ENCODE assay signal across 8 cellular contexts in the genomic region with DNA sequence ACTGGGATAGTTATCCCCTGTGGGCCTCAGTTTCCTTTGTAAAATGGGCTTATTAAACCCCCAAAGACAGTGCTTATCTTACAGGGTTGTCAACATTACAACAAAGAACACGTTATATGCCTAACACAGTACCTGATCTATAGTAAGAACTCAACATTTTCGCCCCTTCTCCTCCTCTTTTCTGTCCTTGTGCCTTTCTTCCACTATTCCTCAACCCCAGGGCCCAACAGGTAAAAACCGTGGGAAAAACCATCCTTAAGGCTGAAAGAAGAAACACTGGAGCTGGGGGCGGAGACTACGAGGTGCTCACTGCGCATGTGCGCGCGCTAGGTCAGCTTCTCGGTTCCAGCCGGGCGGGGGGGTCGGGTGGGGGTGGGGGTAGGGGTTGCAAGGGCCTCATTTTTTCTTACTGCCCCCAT. TPM values are rescaled to one million over a fixed set of nuclear protein-coding genes. Genes with fewer than 3 reads are reported as not detected.
DNase-seq lines count a peak whose midpoint lies in the region; ATAC-seq and TF ChIP-seq lines count a peak whose summit lies in the region.

No MANE protein-coding gene starts in this region.

- no peaks in the 10 kb centered on the region for H3K9me3 Mint-ChIP-seq in activated T-helper 1 cell treated with anti-CD3 and anti-CD28 coated beads, Interleukin-12 subunit alpha, Interleukin-12 subunit beta, Interleukin-2, Interleukin-4 antibody, amounts not matched to agents 30 ng/mL and 10 ng/mL and 1 ng/mL, durations not matched to agents 14 hours and 24 hours and 36 hours

- H2AFZ ChIP-seq in osteoblast (ENCODE audit: low read length): peak overlapping the region; percentile 78

- TF ChIP-seq CTCF in HFF-Myc (IDR thresholded peaks at IDR 0.05; ENCODE audit: low read depth, low read length, missing control alignments) (no peak), osteoblast (IDR thresholded peaks at IDR 0.05; ENCODE audit: extremely low read depth, low read depth, low read length) (no peak)

- peak overlapping the region; percentile 82 for H3K4me2 ChIP-seq in osteoblast (ENCODE audit: insufficient read depth, low read length)

- peaks cover 7% of the 10 kb centered on the region for H3K4me1 ChIP-seq in osteoblast (ENCODE audit: insufficient read depth, low read length)

- peak overlapping the region; percentile 93 for H3K27ac ChIP-seq in osteoblast (ENCODE audit: low read depth, low read length)

- peaks cover 17% of the 10 kb centered on the region for H3K4me1 Mint-ChIP-seq in activated T-helper 1 cell treated with anti-CD3 and anti-CD28 coated beads, Interleukin-12 subunit alpha, Interleukin-12 subunit beta, Interleukin-2, Interleukin-4 antibody, amounts not matched to agents 30 ng/mL and 10 ng/mL and 1 ng/mL, durations not matched to agents 14 hours and 24 hours and 36 hours (ENCODE audit: low read depth)

- peaks cover 33% of the 10 kb centered on the region for H3K79me2 ChIP-seq in osteoblast (ENCODE audit: insufficient read depth, low read length)

- H3K36me3 ChIP-seq in osteoblast (ENCODE audit: insufficient read depth, low read length): no peaks in the 10 kb centered on the region

- peaks cover 7% of the 10 kb centered on the region for H3K36me3 Mint-ChIP-seq in activated T-helper 1 cell treated with anti-CD3 and anti-CD28 coated beads, Interleukin-12 subunit alpha, Interleukin-12 subunit beta, Interleukin-2, Interleukin-4 antibody, amounts not matched to agents 30 ng/mL and 10 ng/mL and 1 ng/mL, durations not matched to agents 14 hours and 24 hours and 36 hours (ENCODE audit: low read depth)

- intact Hi-C loops in activated T-helper 1 cell treated with anti-CD3 and anti-CD28 coated beads, Interleukin-12 subunit alpha, Interleukin-12 subunit beta, Interleukin-2, Interleukin-4 antibody, amounts not matched to agents 30 ng/mL and 10 ng/mL and 1 ng/mL, durations not matched to agents 14 hours and 24 hours and 36 hours (cut with micrococcal nuclease): loop anchor here (1.0 kb wide), 1 partner anchor 23 kb away; no protein-coding TSS in a partner anchor

- H3K4me3 ChIP-seq in HFF-Myc (replicated peaks; ENCODE audit: low read depth, low read length) (peak overlapping the region; percentile 64), osteoblast (ENCODE audit: insufficient read depth, low read length) (peak overlapping the region; percentile 80)

- H3K9me3 ChIP-seq in osteoblast (ENCODE audit: low read depth, low read length): no peaks in the 10 kb centered on the region

- no peaks in the 10 kb centered on the region for H3K27me3 ChIP-seq in osteoblast (ENCODE audit: insufficient read depth, low read length)

- H3K4me3 Mint-ChIP-seq in activated T-helper 1 cell treated with anti-CD3 and anti-CD28 coated beads, Interleukin-12 subunit alpha, Interleukin-12 subunit beta, Interleukin-2, Interleukin-4 antibody, amounts not matched to agents 30 ng/mL and 10 ng/mL and 1 ng/mL, durations not matched to agents 14 hours and 24 hours and 36 hours: peak overlapping the region; percentile 89

- ATAC-seq in GM21737 (IDR thresholded peaks at IDR 0.05; ENCODE audit: unreplicated experiment): no peak

- peak; percentile 74 for DNase-seq in DMS53 treated with DMSO at 0.1 percent for 48 hours (lab: John Stamatoyannopoulos, UW; ENCODE audit: unreplicated experiment)
- DNase-seq in HFF-Myc (ENCODE audit: extremely low read depth, low read depth): no peak
- DNase-seq in NCI-H2029 treated with DMSO at 0.1 percent for 48 hours (lab: John Stamatoyannopoulos, UW): peak; percentile 74
- DNase-seq in activated T-helper 1 cell treated with anti-CD3 and anti-CD28 coated beads, Interleukin-12 subunit alpha, Interleukin-12 subunit beta, Interleukin-2, Interleukin-4 antibody, amounts not matched to agents 30 ng/mL and 10 ng/mL and 1 ng/mL, durations not matched to agents 14 hours and 24 hours and 36 hours (ENCODE audit: low spot score): no peak
- peak; percentile 77 for DNase-seq in globus pallidus (ENCODE audit: low spot score)
- peak; percentile 89 for DNase-seq in osteoblast (ENCODE audit: insufficient read length, low spot score, missing footprints)
- DNase-seq in OCI-M2 (lab: John Stamatoyannopoulos, UW; ENCODE audit: unreplicated experiment): no peak

- no peaks in the 10 kb centered on the region for H3K27me3 Mint-ChIP-seq in activated T-helper 1 cell treated with anti-CD3 and anti-CD28 coated beads, Interleukin-12 subunit alpha, Interleukin-12 subunit beta, Interleukin-2, Interleukin-4 antibody, amounts not matched to agents 30 ng/mL and 10 ng/mL and 1 ng/mL, durations not matched to agents 14 hours and 24 hours and 36 hours (ENCODE audit: insufficient read depth)

- H3K27ac Mint-ChIP-seq in activated T-helper 1 cell treated with anti-CD3 and anti-CD28 coated beads, Interleukin-12 subunit alpha, Interleukin-12 subunit beta, Interleukin-2, Interleukin-4 antibody, amounts not matched to agents 30 ng/mL and 10 ng/mL and 1 ng/mL, durations not matched to agents 14 hours and 24 hours and 36 hours: peak overlapping the region; percentile 90

- H4K20me1 ChIP-seq in osteoblast (ENCODE audit: insufficient read depth, low read length): no peaks in the 10 kb centered on the region

RNA-seq across cellular contexts. Expression of gene XIAP, which starts 0.4 kb away (rescaled TPM):
- 35.0 and 39.1 TPM in 2 replicates for total RNA-seq in activated T-helper 1 cell treated with anti-CD3 and anti-CD28 coated beads, Interleukin-12 subunit alpha, Interleukin-12 subunit beta, Interleukin-2, Interleukin-4 antibody, amounts not matched to agents 30 ng/mL and 10 ng/mL and 1 ng/mL, durations not matched to agents 14 hours and 24 hours and 36 hours
- 45.6 and 47.4 TPM in 2 replicates for total RNA-seq in osteoblast

Comparison
In these comparisons a context has a peak if more than half of its experiments do, and no peak if none do; other contexts are left out.
1. DNase-seq: peak in DMS53 treated with DMSO at 0.1 percent for 48 hours (single experiment), NCI-H2029 treated with DMSO at 0.1 percent for 48 hours (single experiment), globus pallidus (single experiment) and osteoblast (single experiment); none in HFF-Myc (single experiment), activated T-helper 1 cell treated with anti-CD3 and anti-CD28 coated beads, Interleukin-12 subunit alpha, Interleukin-12 subunit beta, Interleukin-2, Interleukin-4 antibody, amounts not matched to agents 30 ng/mL and 10 ng/mL and 1 ng/mL, durations not matched to agents 14 hours and 24 hours and 36 hours (single experiment) and OCI-M2 (single experiment).